10 cellular contexts compared by ENCODE assay signal in the genomic region with DNA sequence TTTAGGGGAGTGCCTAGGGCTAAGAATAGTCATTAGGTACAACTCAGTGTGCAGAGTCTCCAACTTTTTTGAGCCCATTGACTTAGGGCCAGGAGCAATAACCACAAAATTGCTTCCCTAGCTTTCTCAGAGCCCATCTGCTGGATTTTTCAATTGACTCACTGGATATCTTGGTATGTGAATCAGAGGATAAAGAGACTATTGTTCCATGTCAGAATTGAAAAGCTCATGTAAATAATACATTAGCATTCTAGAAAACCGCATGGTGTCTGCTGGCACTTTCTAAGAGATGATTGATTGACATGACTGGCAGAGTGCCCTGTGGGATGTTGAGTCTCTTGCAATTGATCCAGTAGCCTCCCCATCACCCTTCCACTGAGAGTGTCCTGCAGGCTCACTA.
DNase-seq lines count a peak whose midpoint lies in the region; ATAC-seq, FAIRE-seq and TF ChIP-seq lines count a peak whose summit lies in the region.
"Had no signal": no experiment of that assay in that cellular context is flagged by ENCODE, and none has a peak within 500 bp of the region (broad histone marks: within the 10 kb centered on the region; RNA-seq: fewer than 3 reads in every experiment).

No MANE protein-coding gene starts in this region.

- no peak for ATAC-seq in GM21723 (IDR thresholded peaks at IDR 0.05; ENCODE audit: unreplicated experiment)
- ATAC-seq in left cardiac atrium = no peak
- ATAC-seq: activated CD4-positive, alpha-beta T cell treated with anti-CD3 and anti-CD28 coated beads for 36 hours; heart right ventricle had no signal

- TF ChIP-seq POLR2A in H54 (IDR thresholded peaks at IDR 0.05; ENCODE audit: low read depth, low read length) (no peak), GM12891 (IDR thresholded peaks at IDR 0.05; ENCODE audit: low read depth, low read length) (no peak)

- DNase-seq in A172 (ENCODE audit: low spot score) (peak; percentile 91), H54 (ENCODE audit: insufficient read length, low spot score) (peak; percentile 53), RPMI7951 (ENCODE audit: low read depth) (peak; percentile 94), fibroblast of peridontal ligament (ENCODE audit: extremely low read depth) (peak; percentile 82), left cardiac atrium (no peak), GM12891 (ENCODE audit: insufficient read length, low spot score) (no peak)
- no peak for DNase-seq in activated CD4-positive, CD25-positive, alpha-beta regulatory T cell treated with anti-CD3 and anti-CD28 coated beads, Interleukin-2, amount 50 U/mL, for 72 hours
- DNase-seq: activated CD4-positive, alpha-beta T cell treated with anti-CD3 and anti-CD28 coated beads for 36 hours; heart right ventricle had no signal

- peak; percentile 94 for FAIRE-seq in H54 (lab: Jason Lieb, UNC)
- no peak for FAIRE-seq in GM12891 (lab: Jason Lieb, UNC)

- intact Hi-C loops in left cardiac atrium (cut with DNase I) = no loop called here

TF ChIP-seq in GM12891, 5 proteins besides CTCF, POLR2A, EP300 and RAD21:
- TF ChIP-seq PAX5 (IDR thresholded peaks at IDR 0.05; ENCODE audit: insufficient read depth, low read length, severe bottlenecking) = no peak
- no peak for TF ChIP-seq POU2F2 (IDR thresholded peaks at IDR 0.05; ENCODE audit: low read depth, low read length)
- TF ChIP-seq POLR2AphosphoS5 (IDR thresholded peaks at IDR 0.05; ENCODE audit: low read depth, low read length) = no peak
- no peak for TF ChIP-seq TAF1 (IDR thresholded peaks at IDR 0.05; ENCODE audit: low read depth, low read length)
- TF ChIP-seq SPI1 (IDR thresholded peaks at IDR 0.05; ENCODE audit: low read depth, low read length) = no peak

Comparison
In these comparisons a context has a peak if more than half of its experiments do, and no peak if none do; other contexts are left out.
1. DNase-seq: peak in A172 (single experiment), H54 (single experiment), RPMI7951 (single experiment) and fibroblast of peridontal ligament (single experiment); none in activated CD4-positive, CD25-positive, alpha-beta regulatory T cell treated with anti-CD3 and anti-CD28 coated beads, Interleukin-2, amount 50 U/mL, for 72 hours (single experiment), left cardiac atrium (single experiment) and GM12891 (single experiment).